1 cellular context compared by ENCODE assay signal in the genomic region with DNA sequence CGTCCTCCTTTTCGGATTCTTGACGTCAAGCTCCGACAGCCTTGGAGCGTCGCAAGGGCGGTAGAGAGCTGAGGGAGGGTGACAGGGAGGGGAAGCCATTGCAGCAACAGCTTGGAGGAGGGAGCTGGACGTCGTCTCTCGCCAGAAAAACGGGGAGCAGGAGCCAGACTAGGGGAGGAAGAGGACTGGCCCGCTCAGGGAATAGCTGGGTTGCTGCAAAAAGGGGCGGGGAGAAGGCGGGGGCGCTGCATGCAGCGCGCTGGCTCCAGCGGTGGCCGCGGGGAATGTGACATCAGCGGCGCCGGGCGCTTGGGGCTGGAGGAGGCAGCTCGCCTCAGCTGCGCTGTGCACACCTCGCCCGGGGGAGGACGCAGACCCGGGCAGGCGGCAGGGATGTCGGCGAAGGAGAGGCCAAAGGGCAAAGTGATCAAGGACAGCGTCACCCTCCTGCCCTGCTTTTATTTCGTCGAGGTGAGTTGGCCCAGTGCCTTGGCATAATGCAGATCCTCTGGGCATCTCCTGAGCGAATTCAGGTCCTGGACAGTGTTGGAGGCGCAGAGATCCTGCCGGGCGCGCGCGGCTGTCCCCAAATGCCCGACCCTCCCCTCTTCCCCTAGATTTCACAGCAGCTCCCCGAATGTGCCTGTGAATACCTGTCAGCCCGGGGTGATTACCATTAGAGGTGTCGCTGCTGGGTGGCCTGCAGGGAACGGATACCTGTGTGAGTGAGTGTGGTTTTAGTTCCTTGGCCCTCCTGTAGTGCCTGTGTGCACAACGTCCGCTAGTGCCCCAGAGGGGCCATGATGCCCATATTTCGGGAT.
TF ChIP-seq lines count a peak whose summit lies in the region.

Gene PLPPR4 (plus strand): TSS at position 292 of the 821 bp plus-strand sequence. CDS start 102 bp downstream, at position 394.

TF ChIP-seq in HepG2, 621 proteins besides CTCF, POLR2A, EP300 and RAD21:
- peak; percentile 41; the same call in 1 of the 2 replicates for TF ChIP-seq ZNF687 (CRISPR knock-in tag; IDR thresholded peaks at IDR 0.05)
- no peak for TF ChIP-seq ZNF331 (CRISPR knock-in tag; IDR thresholded peaks at IDR 0.05)
- TF ChIP-seq RFXAP (CRISPR knock-in tag; IDR thresholded peaks at IDR 0.05; ENCODE audit: borderline replicate concordance), result no peak
- TF ChIP-seq, protein P1, sequence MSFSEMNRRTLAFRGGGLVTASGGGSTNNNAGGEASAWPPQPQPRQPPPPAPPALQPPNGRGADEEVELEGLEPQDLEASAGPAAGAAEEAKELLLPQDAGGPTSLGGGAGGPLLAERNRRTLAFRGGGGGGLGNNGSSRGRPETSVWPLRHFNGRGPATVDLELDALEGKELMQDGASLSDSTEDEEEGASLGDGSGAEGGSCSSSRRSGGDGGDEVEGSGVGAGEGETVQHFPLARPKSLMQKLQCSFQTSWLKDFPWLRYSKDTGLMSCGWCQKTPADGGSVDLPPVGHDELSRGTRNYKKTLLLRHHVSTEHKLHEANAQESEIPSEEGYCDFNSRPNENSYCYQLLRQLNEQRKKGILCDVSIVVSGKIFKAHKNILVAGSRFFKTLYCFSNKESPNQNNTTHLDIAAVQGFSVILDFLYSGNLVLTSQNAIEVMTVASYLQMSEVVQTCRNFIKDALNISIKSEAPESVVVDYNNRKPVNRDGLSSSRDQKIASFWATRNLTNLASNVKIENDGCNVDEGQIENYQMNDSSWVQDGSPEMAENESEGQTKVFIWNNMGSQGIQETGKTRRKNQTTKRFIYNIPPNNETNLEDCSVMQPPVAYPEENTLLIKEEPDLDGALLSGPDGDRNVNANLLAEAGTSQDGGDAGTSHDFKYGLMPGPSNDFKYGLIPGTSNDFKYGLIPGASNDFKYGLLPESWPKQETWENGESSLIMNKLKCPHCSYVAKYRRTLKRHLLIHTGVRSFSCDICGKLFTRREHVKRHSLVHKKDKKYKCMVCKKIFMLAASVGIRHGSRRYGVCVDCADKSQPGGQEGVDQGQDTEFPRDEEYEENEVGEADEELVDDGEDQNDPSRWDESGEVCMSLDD (CRISPR knock-in tag; IDR thresholded peaks at IDR 0.05; ENCODE audit: borderline replicate concordance), result no peak
- 0 out of 2 replicates have a peak, but pooled peaks have one; percentile 7 for TF ChIP-seq HNF4A (CRISPR knock-in tag; IDR thresholded peaks at IDR 0.05)
- TF ChIP-seq SALL1 (CRISPR knock-in tag; IDR thresholded peaks at IDR 0.05), result 0 out of 2 replicates have a peak, but pooled peaks have one; percentile 11
- TF ChIP-seq ZBTB7A (CRISPR knock-in tag; IDR thresholded peaks at IDR 0.05), result no peak
- TF ChIP-seq ZNF749 (CRISPR knock-in tag; IDR thresholded peaks at IDR 0.05; ENCODE audit: borderline replicate concordance), result no peak
- no peak for TF ChIP-seq KDM3A (CRISPR knock-in tag; IDR thresholded peaks at IDR 0.05; ENCODE audit: low read depth)
- no peak for TF ChIP-seq EZH2 (conservative IDR thresholded peaks at IDR 0.05; ENCODE audit: low read depth, low read length)
- TF ChIP-seq ZSCAN25 (CRISPR knock-in tag; IDR thresholded peaks at IDR 0.05), result 0 out of 2 replicates have a peak, but pooled peaks have one; percentile 38
- 0 out of 2 replicates have a peak, but pooled peaks have one; percentile 20 for TF ChIP-seq HIVEP1 (CRISPR knock-in tag; IDR thresholded peaks at IDR 0.05)
- TF ChIP-seq TBL1XR1 (IDR thresholded peaks at IDR 0.05; ENCODE audit: borderline replicate concordance, low read length, partially characterized antibody), result no peak
- peak; percentile 26; the same call in 1 of the 2 replicates for TF ChIP-seq GABPB1 (CRISPR knock-in tag; IDR thresholded peaks at IDR 0.05)
- TF ChIP-seq, protein P2, sequence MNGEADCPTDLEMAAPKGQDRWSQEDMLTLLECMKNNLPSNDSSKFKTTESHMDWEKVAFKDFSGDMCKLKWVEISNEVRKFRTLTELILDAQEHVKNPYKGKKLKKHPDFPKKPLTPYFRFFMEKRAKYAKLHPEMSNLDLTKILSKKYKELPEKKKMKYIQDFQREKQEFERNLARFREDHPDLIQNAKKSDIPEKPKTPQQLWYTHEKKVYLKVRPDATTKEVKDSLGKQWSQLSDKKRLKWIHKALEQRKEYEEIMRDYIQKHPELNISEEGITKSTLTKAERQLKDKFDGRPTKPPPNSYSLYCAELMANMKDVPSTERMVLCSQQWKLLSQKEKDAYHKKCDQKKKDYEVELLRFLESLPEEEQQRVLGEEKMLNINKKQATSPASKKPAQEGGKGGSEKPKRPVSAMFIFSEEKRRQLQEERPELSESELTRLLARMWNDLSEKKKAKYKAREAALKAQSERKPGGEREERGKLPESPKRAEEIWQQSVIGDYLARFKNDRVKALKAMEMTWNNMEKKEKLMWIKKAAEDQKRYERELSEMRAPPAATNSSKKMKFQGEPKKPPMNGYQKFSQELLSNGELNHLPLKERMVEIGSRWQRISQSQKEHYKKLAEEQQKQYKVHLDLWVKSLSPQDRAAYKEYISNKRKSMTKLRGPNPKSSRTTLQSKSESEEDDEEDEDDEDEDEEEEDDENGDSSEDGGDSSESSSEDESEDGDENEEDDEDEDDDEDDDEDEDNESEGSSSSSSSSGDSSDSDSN (CRISPR knock-in tag; IDR thresholded peaks at IDR 0.05), result peak; percentile 19; the same call in 1 of the 2 replicates
- TF ChIP-seq, protein P3, sequence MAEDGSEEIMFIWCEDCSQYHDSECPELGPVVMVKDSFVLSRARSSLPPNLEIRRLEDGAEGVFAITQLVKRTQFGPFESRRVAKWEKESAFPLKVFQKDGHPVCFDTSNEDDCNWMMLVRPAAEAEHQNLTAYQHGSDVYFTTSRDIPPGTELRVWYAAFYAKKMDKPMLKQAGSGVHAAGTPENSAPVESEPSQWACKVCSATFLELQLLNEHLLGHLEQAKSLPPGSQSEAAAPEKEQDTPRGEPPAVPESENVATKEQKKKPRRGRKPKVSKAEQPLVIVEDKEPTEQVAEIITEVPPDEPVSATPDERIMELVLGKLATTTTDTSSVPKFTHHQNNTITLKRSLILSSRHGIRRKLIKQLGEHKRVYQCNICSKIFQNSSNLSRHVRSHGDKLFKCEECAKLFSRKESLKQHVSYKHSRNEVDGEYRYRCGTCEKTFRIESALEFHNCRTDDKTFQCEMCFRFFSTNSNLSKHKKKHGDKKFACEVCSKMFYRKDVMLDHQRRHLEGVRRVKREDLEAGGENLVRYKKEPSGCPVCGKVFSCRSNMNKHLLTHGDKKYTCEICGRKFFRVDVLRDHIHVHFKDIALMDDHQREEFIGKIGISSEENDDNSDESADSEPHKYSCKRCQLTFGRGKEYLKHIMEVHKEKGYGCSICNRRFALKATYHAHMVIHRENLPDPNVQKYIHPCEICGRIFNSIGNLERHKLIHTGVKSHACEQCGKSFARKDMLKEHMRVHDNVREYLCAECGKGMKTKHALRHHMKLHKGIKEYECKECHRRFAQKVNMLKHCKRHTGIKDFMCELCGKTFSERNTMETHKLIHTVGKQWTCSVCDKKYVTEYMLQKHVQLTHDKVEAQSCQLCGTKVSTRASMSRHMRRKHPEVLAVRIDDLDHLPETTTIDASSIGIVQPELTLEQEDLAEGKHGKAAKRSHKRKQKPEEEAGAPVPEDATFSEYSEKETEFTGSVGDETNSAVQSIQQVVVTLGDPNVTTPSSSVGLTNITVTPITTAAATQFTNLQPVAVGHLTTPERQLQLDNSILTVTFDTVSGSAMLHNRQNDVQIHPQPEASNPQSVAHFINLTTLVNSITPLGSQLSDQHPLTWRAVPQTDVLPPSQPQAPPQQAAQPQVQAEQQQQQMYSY (CRISPR knock-in tag; IDR thresholded peaks at IDR 0.05), result no peak
- TF ChIP-seq HDAC1 (CRISPR knock-in tag; IDR thresholded peaks at IDR 0.05), result no peak
- peak; percentile 31; the same call in 1 of the 2 replicates for TF ChIP-seq ZNF768 (CRISPR knock-in tag; IDR thresholded peaks at IDR 0.05)
- TF ChIP-seq ZNF800 (CRISPR knock-in tag; IDR thresholded peaks at IDR 0.05), result peak; percentile 81
- TF ChIP-seq POGZ (CRISPR knock-in tag; IDR thresholded peaks at IDR 0.05), result 0 out of 2 replicates have a peak, but pooled peaks have one; percentile 22
